In the genomic region with DNA sequence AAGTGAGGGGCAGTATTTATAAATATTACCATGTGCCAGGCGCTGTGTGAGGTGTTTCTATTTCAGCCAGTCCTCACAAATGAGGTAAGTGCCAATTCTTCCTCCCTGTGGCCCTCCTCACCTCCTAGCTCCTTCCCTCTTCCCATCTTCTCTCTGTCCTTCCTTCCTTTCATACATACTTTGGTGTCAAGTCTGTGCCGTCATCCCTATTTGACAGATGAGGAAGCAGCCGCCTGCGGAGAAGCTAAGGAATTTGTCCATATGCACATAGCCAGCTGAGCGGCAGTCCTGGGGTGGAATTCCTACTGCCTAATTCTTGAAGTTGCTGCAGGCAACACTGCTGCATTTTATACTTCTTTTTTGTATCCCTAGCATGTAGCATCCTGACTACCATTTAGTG, we compare ENCODE assay signal across 17 cellular contexts.
"Had no signal": no experiment of that assay in that cellular context is flagged by ENCODE, and none has a peak within 500 bp of the region (broad histone marks: within the 10 kb centered on the region; RNA-seq: fewer than 3 reads in every experiment).

No MANE protein-coding gene starts in this region.

- H3K36me3 ChIP-seq: esophagus squamous epithelium, gastroesophageal sphincter, left ventricle myocardium inferior, neural progenitor cell, ovary, tibial nerve had no signal

- H3K4me3 ChIP-seq: esophagus squamous epithelium, gastroesophageal sphincter, left ventricle myocardium inferior, lung, neural progenitor cell, ovary, smooth muscle cell, tibial nerve had no signal

- DNase-seq: effector memory CD4-positive, alpha-beta T cell; esophagus squamous epithelium; foreskin fibroblast; kidney; left cardiac atrium; left ventricle myocardium inferior; natural killer cell; nucleus accumbens; ovary; right cardiac atrium; stimulated activated CD4-positive, alpha-beta T cell treated with anti-CD3 and anti-CD28 coated beads, Interleukin-2, amount 100 ng/mL, for 48 hours had no signal

- H3K4me2 ChIP-seq: neural progenitor cell, smooth muscle cell had no signal

- H3K27ac ChIP-seq: epithelial cell of prostate, esophagus squamous epithelium, gastroesophageal sphincter, left ventricle myocardium inferior, neural progenitor cell, ovary, tibial nerve had no signal

- H3K9ac ChIP-seq: neural progenitor cell had no signal

- H3K27me3 ChIP-seq: neural progenitor cell, ovary, tibial nerve had no signal

- H3K4me1 ChIP-seq: esophagus squamous epithelium, gastroesophageal sphincter, neural progenitor cell, tibial nerve had no signal

- H2AFZ ChIP-seq: neural progenitor cell had no signal

- ATAC-seq: gastroesophageal sphincter, left cardiac atrium, natural killer cell had no signal
